8 cellular contexts compared by ENCODE assay signal in genomic region chr2:86518498-86518897, GRCh38. TPM values are rescaled to one million over a fixed set of nuclear protein-coding genes. Genes with fewer than 3 reads are reported as not detected.
A peak's percentile ranks its signal among the peaks of the same experiment; 100 is the strongest.
DNase-seq lines count a peak whose midpoint lies in the region; ATAC-seq and TF ChIP-seq lines count a peak whose summit lies in the region.

No MANE protein-coding gene starts in this region.

- no peak overlapping the region for H3K4me3 ChIP-seq in epithelial cell of proximal tubule (ENCODE audit: low read depth, low read length)
- H3K4me3 ChIP-seq in ovary: no peak overlapping the region

- no peaks in the 10 kb centered on the region for H3K9me3 ChIP-seq in ovary

- H3K27me3 Mint-ChIP-seq in activated CD4-positive, alpha-beta memory T cell treated with anti-CD3 and anti-CD28 coated beads for 36 hours: no peaks in the 10 kb centered on the region
- H3K27me3 Mint-ChIP-seq in activated CD4-positive, alpha-beta memory T cell treated with anti-CD3 and anti-CD28 coated beads, Interleukin-2, amount 10 ng/mL, durations not matched to agents 7 days and 5 days: no peaks in the 10 kb centered on the region

- peak; percentile 37 for DNase-seq in activated CD4-positive, alpha-beta memory T cell treated with anti-CD3 and anti-CD28 coated beads for 36 hours
- DNase-seq in activated CD4-positive, alpha-beta memory T cell treated with anti-CD3 and anti-CD28 coated beads, Interleukin-2, amount 10 ng/mL, durations not matched to agents 7 days and 5 days: no peak
- DNase-seq in epithelial cell of proximal tubule (ENCODE audit: low read depth) (no peak), occipital lobe (lab: John Stamatoyannopoulos, UW) (peak; percentile 6), ovary (no peak), foreskin melanocyte (no peak)

- no peak overlapping the region for H3K27ac Mint-ChIP-seq in activated CD4-positive, alpha-beta memory T cell treated with anti-CD3 and anti-CD28 coated beads for 36 hours
- H3K27ac Mint-ChIP-seq in activated CD4-positive, alpha-beta memory T cell treated with anti-CD3 and anti-CD28 coated beads, Interleukin-2, amount 10 ng/mL, durations not matched to agents 7 days and 5 days: no peak overlapping the region

- CTCF ChIA-PET in activated CD4-positive, alpha-beta memory T cell treated with anti-CD3 and anti-CD28 coated beads for 36 hours (lab: Charles Lee): interaction anchor here (0.9 to 1.2 kb wide), 4 partner anchors 12 to 103 kb away, joined by 3 read pairs; no protein-coding TSS in a partner anchor
- CTCF ChIA-PET in activated CD4-positive, alpha-beta memory T cell treated with anti-CD3 and anti-CD28 coated beads, Interleukin-2, amount 10 ng/mL, durations not matched to agents 7 days and 5 days (lab: Charles Lee): interaction anchor here (0.5 to 1.4 kb wide), 3 partner anchors 9 to 495 kb away, joined by 3 to 4 read pairs (median 3); no protein-coding TSS in a partner anchor

- no peaks in the 10 kb centered on the region for H3K9me3 Mint-ChIP-seq in activated CD4-positive, alpha-beta memory T cell treated with anti-CD3 and anti-CD28 coated beads for 36 hours
- H3K9me3 Mint-ChIP-seq in activated CD4-positive, alpha-beta memory T cell treated with anti-CD3 and anti-CD28 coated beads, Interleukin-2, amount 10 ng/mL, durations not matched to agents 7 days and 5 days: peaks cover 7% of the 10 kb centered on the region

- ATAC-seq in SK-N-SH treated with all-trans-retinoic acid at 6 μM for 48 hours (peak; percentile 62), GM18505 (IDR thresholded peaks at IDR 0.05; ENCODE audit: unreplicated experiment) (no peak)

- no peak overlapping the region for H3K4me3 Mint-ChIP-seq in activated CD4-positive, alpha-beta memory T cell treated with anti-CD3 and anti-CD28 coated beads for 36 hours
- no peak overlapping the region for H3K4me3 Mint-ChIP-seq in activated CD4-positive, alpha-beta memory T cell treated with anti-CD3 and anti-CD28 coated beads, Interleukin-2, amount 10 ng/mL, durations not matched to agents 7 days and 5 days

- no peak overlapping the region for H3K27ac ChIP-seq in ovary

- no peaks in the 10 kb centered on the region for H3K4me1 ChIP-seq in ovary (ENCODE audit: insufficient read depth)

- 75 to 85% (median 83%) methylated on average over 3 of the region's 3 CpGs for whole genome bisulfite sequencing in ovary, 3 donors

- POLR2A ChIA-PET in activated CD4-positive, alpha-beta memory T cell treated with anti-CD3 and anti-CD28 coated beads for 36 hours (lab: Charles Lee): no interaction called here
- POLR2A ChIA-PET in activated CD4-positive, alpha-beta memory T cell treated with anti-CD3 and anti-CD28 coated beads, Interleukin-2, amount 10 ng/mL, durations not matched to agents 7 days and 5 days (lab: Charles Lee): no interaction called here

- H3K4me1 Mint-ChIP-seq in activated CD4-positive, alpha-beta memory T cell treated with anti-CD3 and anti-CD28 coated beads for 36 hours (ENCODE audit: low read depth): no peaks in the 10 kb centered on the region
- no peaks in the 10 kb centered on the region for H3K4me1 Mint-ChIP-seq in activated CD4-positive, alpha-beta memory T cell treated with anti-CD3 and anti-CD28 coated beads, Interleukin-2, amount 10 ng/mL, durations not matched to agents 7 days and 5 days

- no peaks in the 10 kb centered on the region for H3K27me3 ChIP-seq in ovary

- TF ChIP-seq POLR2A in ovary (IDR thresholded peaks at IDR 0.05): no peak
- TF ChIP-seq POLR2A in GM18505 (IDR thresholded peaks at IDR 0.05; ENCODE audit: borderline replicate concordance, extremely low read depth, insufficient read depth, insufficient read length): no peak

- TF ChIP-seq CTCF in epithelial cell of proximal tubule (conservative IDR thresholded peaks at IDR 0.05; ENCODE audit: low read depth, low read length) (peak; percentile 61), ovary (IDR thresholded peaks at IDR 0.05) (no peak)

- intact Hi-C loops in activated CD4-positive, alpha-beta memory T cell treated with anti-CD3 and anti-CD28 coated beads for 36 hours (cut with micrococcal nuclease): no loop called here
- intact Hi-C loops in ovary (cut with DNase I): no loop called here

- peaks cover 5% of the 10 kb centered on the region for H3K36me3 Mint-ChIP-seq in activated CD4-positive, alpha-beta memory T cell treated with anti-CD3 and anti-CD28 coated beads for 36 hours
- peaks cover 7% of the 10 kb centered on the region for H3K36me3 Mint-ChIP-seq in activated CD4-positive, alpha-beta memory T cell treated with anti-CD3 and anti-CD28 coated beads, Interleukin-2, amount 10 ng/mL, durations not matched to agents 7 days and 5 days (ENCODE audit: low read depth)

- TF ChIP-seq EP300 in ovary (IDR thresholded peaks at IDR 0.05): no peak

- no peaks in the 10 kb centered on the region for H3K36me3 ChIP-seq in ovary

TF ChIP-seq in SK-N-SH treated with all-trans-retinoic acid at 6 μM for 48 hours, 23 proteins besides CTCF, POLR2A, EP300 and RAD21 (continues in another document):
- TF ChIP-seq ZNF565 (CRISPR knock-in tag; conservative IDR thresholded peaks at IDR 0.05; ENCODE audit: low read depth) (no peak), ZFP3 (CRISPR knock-in tag; IDR thresholded peaks at IDR 0.05) (no peak), TOX (CRISPR knock-in tag; IDR thresholded peaks at IDR 0.05; ENCODE audit: borderline replicate concordance) (no peak), ZC3H10 (CRISPR knock-in tag; IDR thresholded peaks at IDR 0.05) (no peak), BACH2 (CRISPR knock-in tag; IDR thresholded peaks at IDR 0.05; ENCODE audit: borderline replicate concordance) (no peak), GLIS3 (CRISPR knock-in tag; IDR thresholded peaks at IDR 0.05) (no peak), ESRRG (CRISPR knock-in tag; IDR thresholded peaks at IDR 0.05) (no peak), TCF4 (CRISPR knock-in tag; IDR thresholded peaks at IDR 0.05; ENCODE audit: borderline replicate concordance) (no peak), ZFP30 (CRISPR knock-in tag; IDR thresholded peaks at IDR 0.05) (no peak), SNAI2 (CRISPR knock-in tag; IDR thresholded peaks at IDR 0.05) (no peak), RARB (CRISPR knock-in tag; IDR thresholded peaks at IDR 0.05) (no peak)
- TF ChIP-seq, protein P1, sequence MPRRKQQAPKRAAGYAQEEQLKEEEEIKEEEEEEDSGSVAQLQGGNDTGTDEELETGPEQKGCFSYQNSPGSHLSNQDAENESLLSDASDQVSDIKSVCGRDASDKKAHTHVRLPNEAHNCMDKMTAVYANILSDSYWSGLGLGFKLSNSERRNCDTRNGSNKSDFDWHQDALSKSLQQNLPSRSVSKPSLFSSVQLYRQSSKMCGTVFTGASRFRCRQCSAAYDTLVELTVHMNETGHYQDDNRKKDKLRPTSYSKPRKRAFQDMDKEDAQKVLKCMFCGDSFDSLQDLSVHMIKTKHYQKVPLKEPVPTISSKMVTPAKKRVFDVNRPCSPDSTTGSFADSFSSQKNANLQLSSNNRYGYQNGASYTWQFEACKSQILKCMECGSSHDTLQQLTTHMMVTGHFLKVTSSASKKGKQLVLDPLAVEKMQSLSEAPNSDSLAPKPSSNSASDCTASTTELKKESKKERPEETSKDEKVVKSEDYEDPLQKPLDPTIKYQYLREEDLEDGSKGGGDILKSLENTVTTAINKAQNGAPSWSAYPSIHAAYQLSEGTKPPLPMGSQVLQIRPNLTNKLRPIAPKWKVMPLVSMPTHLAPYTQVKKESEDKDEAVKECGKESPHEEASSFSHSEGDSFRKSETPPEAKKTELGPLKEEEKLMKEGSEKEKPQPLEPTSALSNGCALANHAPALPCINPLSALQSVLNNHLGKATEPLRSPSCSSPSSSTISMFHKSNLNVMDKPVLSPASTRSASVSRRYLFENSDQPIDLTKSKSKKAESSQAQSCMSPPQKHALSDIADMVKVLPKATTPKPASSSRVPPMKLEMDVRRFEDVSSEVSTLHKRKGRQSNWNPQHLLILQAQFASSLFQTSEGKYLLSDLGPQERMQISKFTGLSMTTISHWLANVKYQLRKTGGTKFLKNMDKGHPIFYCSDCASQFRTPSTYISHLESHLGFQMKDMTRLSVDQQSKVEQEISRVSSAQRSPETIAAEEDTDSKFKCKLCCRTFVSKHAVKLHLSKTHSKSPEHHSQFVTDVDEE (CRISPR knock-in tag; IDR thresholded peaks at IDR 0.05): no peak
- TF ChIP-seq, protein P2, sequence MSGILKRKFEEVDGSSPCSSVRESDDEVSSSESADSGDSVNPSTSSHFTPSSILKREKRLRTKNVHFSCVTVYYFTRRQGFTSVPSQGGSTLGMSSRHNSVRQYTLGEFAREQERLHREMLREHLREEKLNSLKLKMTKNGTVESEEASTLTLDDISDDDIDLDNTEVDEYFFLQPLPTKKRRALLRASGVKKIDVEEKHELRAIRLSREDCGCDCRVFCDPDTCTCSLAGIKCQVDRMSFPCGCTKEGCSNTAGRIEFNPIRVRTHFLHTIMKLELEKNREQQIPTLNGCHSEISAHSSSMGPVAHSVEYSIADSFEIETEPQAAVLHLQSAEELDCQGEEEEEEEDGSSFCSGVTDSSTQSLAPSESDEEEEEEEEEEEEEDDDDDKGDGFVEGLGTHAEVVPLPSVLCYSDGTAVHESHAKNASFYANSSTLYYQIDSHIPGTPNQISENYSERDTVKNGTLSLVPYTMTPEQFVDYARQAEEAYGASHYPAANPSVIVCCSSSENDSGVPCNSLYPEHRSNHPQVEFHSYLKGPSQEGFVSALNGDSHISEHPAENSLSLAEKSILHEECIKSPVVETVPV (CRISPR knock-in tag; IDR thresholded peaks at IDR 0.05): no peak
- TF ChIP-seq, protein P3, sequence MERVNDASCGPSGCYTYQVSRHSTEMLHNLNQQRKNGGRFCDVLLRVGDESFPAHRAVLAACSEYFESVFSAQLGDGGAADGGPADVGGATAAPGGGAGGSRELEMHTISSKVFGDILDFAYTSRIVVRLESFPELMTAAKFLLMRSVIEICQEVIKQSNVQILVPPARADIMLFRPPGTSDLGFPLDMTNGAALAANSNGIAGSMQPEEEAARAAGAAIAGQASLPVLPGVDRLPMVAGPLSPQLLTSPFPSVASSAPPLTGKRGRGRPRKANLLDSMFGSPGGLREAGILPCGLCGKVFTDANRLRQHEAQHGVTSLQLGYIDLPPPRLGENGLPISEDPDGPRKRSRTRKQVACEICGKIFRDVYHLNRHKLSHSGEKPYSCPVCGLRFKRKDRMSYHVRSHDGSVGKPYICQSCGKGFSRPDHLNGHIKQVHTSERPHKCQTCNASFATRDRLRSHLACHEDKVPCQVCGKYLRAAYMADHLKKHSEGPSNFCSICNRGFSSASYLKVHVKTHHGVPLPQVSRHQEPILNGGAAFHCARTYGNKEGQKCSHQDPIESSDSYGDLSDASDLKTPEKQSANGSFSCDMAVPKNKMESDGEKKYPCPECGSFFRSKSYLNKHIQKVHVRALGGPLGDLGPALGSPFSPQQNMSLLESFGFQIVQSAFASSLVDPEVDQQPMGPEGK (CRISPR knock-in tag; IDR thresholded peaks at IDR 0.05; ENCODE audit: borderline replicate concordance): no peak

RNA-seq across cellular contexts. Expression of gene CHMP3, which starts 44.7 kb away (rescaled TPM):
- 10 to 100 TPM; 36.5 to 38.6 TPM for total RNA-seq in activated CD4-positive, alpha-beta memory T cell treated with anti-CD3 and anti-CD28 coated beads for 36 hours
- total RNA-seq in activated CD4-positive, alpha-beta memory T cell treated with anti-CD3 and anti-CD28 coated beads, Interleukin-2, amount 10 ng/mL, durations not matched to agents 7 days and 5 days: 10 to 100 TPM; 39.1 to 41.5 TPM
- total RNA-seq in epithelial cell of proximal tubule (37.9 and 49.3 TPM in 2 replicates), occipital lobe (50.1 TPM), ovary (100 to 1,000 TPM in 3 of 7 donors, 10 to 100 TPM in 4; 38.6 to 127 (median 94.2) TPM)
- polyA plus RNA-seq in ovary: 100 to 1,000 TPM in 1 of 2 donors, 10 to 100 TPM in 1; 57.1 to 255 TPM

Comparison
In these comparisons a context has a peak if more than half of its experiments do, and no peak if none do; other contexts are left out.
1. DNase-seq: peak in activated CD4-positive, alpha-beta memory T cell treated with anti-CD3 and anti-CD28 coated beads for 36 hours (single experiment) and occipital lobe (single experiment); none in activated CD4-positive, alpha-beta memory T cell treated with anti-CD3 and anti-CD28 coated beads, Interleukin-2, amount 10 ng/mL, durations not matched to agents 7 days and 5 days (single experiment), epithelial cell of proximal tubule (single experiment), ovary (0 of 5) and foreskin melanocyte (single experiment).